Comparison of ENCODE assay signal across 21 cellular contexts in the genomic region with DNA sequence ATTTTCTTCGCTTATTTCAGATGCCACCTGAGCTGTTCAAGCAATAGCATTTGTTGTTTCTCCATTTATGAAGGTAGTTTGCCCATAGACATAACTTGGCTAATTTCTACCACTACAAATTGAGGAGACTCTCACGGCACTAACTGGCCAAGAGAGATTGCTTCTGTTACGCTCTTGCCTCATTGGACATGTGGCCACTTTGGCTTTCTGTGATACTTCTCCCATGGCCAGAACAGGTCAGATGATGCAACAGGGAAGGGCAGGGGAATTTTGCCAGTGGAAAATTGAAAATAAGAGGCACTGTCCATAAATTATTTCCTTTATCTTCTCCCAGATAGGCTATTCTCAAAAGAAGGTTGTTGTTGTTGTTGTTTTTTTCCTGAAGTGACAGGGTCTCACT.
DNase-seq lines count a peak whose midpoint lies in the region; ATAC-seq, FAIRE-seq and TF ChIP-seq lines count a peak whose summit lies in the region.
"Had no signal": no experiment of that assay in that cellular context is flagged by ENCODE, and none has a peak within 500 bp of the region (broad histone marks: within the 10 kb centered on the region; RNA-seq: fewer than 3 reads in every experiment).

No MANE protein-coding gene starts in this region.

- POLR2A ChIA-PET in HepG2 (lab: Yijun Ruan, JAX): no interaction called here

- H3K9me3 ChIP-seq in right lobe of liver (no peaks in the 10 kb centered on the region), HepG2 (ENCODE audit: low read length) (no peaks in the 10 kb centered on the region), smooth muscle cell (replicated peaks; ENCODE audit: low read depth) (no peaks in the 10 kb centered on the region)
- H3K9me3 ChIP-seq: BLaER1 had no signal

- H3K4me3 ChIP-seq in right lobe of liver (no peak overlapping the region), HepG2 (replicated peaks in 1 of 3; ENCODE audit: insufficient read depth in 1 of 3, low read depth in 2 of 3, low read length in 3 of 3) (no peak overlapping the region), smooth muscle cell (no peak overlapping the region)
- H3K4me3 ChIP-seq: BLaER1 had no signal

- H4K20me1 ChIP-seq in HepG2 (ENCODE audit: insufficient read depth, low read length) (no peaks in the 10 kb centered on the region), smooth muscle cell (ENCODE audit: low read depth) (no peaks in the 10 kb centered on the region)
- H4K20me1 ChIP-seq: BLaER1 had no signal

- WGBS in right lobe of liver (ENCODE audit: insufficient coverage, low coverage, low lambda C conversion rate, missing lambda C conversion rate): 58% methylated on average over 3 of the region's 3 CpGs
- 22% methylated on average over 3 of the region's 3 CpGs for WGBS in HepG2 (ENCODE audit: low lambda C conversion rate)
- over 99% methylated on average over 3 of the region's 3 CpGs for WGBS in smooth muscle cell (ENCODE audit: low lambda C conversion rate)

- in situ Hi-C loops in HepG2 (cut with HindIII; ENCODE audit: extremely low pct_ligation_motif_present, low pct_unique_long_range_greater_than_20kb): no loop called here

- H3K4me2 ChIP-seq in HepG2 (ENCODE audit: low read depth, low read length): no peak overlapping the region
- H3K4me2 ChIP-seq in smooth muscle cell: no peak overlapping the region
- H3K4me2 ChIP-seq: BLaER1 had no signal

- H3K27me3 ChIP-seq in right lobe of liver (no peaks in the 10 kb centered on the region), HepG2 (ENCODE audit: control insufficient read depth in 1 of 2, insufficient read depth in 2 of 2, low read length in 2 of 2) (no peaks in the 10 kb centered on the region), smooth muscle cell (ENCODE audit: low read depth) (no peaks in the 10 kb centered on the region)
- H3K27me3 ChIP-seq: BLaER1 had no signal

- H3K9ac ChIP-seq in HepG2 (ENCODE audit: insufficient read depth, low read depth, low read length) (no peak overlapping the region), smooth muscle cell (ENCODE audit: low read depth) (no peak overlapping the region)
- H3K9ac ChIP-seq: BLaER1 had no signal

- BruUV-seq in HepG2 (replicated peaks; lab: Mats Ljungman, UMichigan): no TSS peak

- H3K4me1 ChIP-seq in right lobe of liver (no peaks in the 10 kb centered on the region), HepG2 (ENCODE audit: insufficient read depth, low read length) (no peaks in the 10 kb centered on the region), smooth muscle cell (ENCODE audit: low read depth) (peaks cover 12% of the 10 kb centered on the region)
- H3K4me1 ChIP-seq: BLaER1 had no signal

- ATAC-seq in right lobe of liver (peak in 3 of 4 donors; percentile 24 to 81 (median 69)), HepG2 (no peak), left lobe of liver (peak; percentile 48), HG02840 (IDR thresholded peaks at IDR 0.05; ENCODE audit: low FRiP score, unreplicated experiment) (no peak)

- H3K27ac ChIP-seq in right lobe of liver (no peak overlapping the region), HepG2 (ENCODE audit: extremely low read length, insufficient read depth, low read length) (no peak overlapping the region), smooth muscle cell (ENCODE audit: low read depth) (no peak overlapping the region)
- H3K27ac ChIP-seq: 22Rv1, BLaER1, C4-2B had no signal

- TF ChIP-seq RAD21 in HepG2 (CRISPR knock-in tag; IDR thresholded peaks at IDR 0.05): no peak

- TF ChIP-seq POLR2A in right lobe of liver (IDR thresholded peaks at IDR 0.05) (no peak), HepG2 (IDR thresholded peaks at IDR 0.05; ENCODE audit: insufficient read depth in 1 of 2, low read depth in 2 of 2, low read length in 2 of 2) (no peak)

- H2AFZ ChIP-seq in HepG2 (ENCODE audit: low read length) (no peak overlapping the region), smooth muscle cell (ENCODE audit: low read depth) (peak overlapping the region; percentile 8)

- H3K79me2 ChIP-seq in HepG2 (ENCODE audit: insufficient read depth, low read length): no peaks in the 10 kb centered on the region
- H3K79me2 ChIP-seq in smooth muscle cell (ENCODE audit: low read depth): no peaks in the 10 kb centered on the region

- DNase-seq in right lobe of liver: no peak
- DNase-seq in HepG2 (ENCODE audit: low spot score): no peak
- no peak for DNase-seq in left lobe of liver (ENCODE audit: low spot score)
- DNase-seq in smooth muscle cell (lab: John Stamatoyannopoulos, UW; ENCODE audit: unreplicated experiment): no peak
- DNase-seq in COLO668 (lab: John Stamatoyannopoulos, UW; ENCODE audit: unreplicated experiment): no peak
- DNase-seq: Calu3; CD4-positive, alpha-beta T cell; CD8-positive, alpha-beta memory T cell; COR-L47; DMS53; DMS79 treated with DMSO at 0.1 percent for 48 hours; GF-D8; H7; HCEC 1CT had no signal

- no peaks in the 10 kb centered on the region for H3F3A ChIP-seq in smooth muscle cell (ENCODE audit: low read depth)

- H3K36me3 ChIP-seq in right lobe of liver: no peaks in the 10 kb centered on the region
- H3K36me3 ChIP-seq in HepG2 (replicated peaks in 1 of 2; ENCODE audit: control insufficient read depth in 1 of 2, insufficient read depth in 2 of 2, low read length in 2 of 2): no peaks in the 10 kb centered on the region
- no peaks in the 10 kb centered on the region for H3K36me3 ChIP-seq in smooth muscle cell (ENCODE audit: low read depth)
- H3K36me3 ChIP-seq: BLaER1 had no signal

- intact Hi-C loops in right lobe of liver (cut with DNase I): no loop called here
- intact Hi-C loops in HepG2 (cut with micrococcal nuclease; ENCODE audit: unreplicated experiment): no loop called here

- no peak for FAIRE-seq in HepG2 (lab: Jason Lieb, UNC)
- FAIRE-seq: GM12891, GM18507, H1 had no signal

- CTCF ChIA-PET in HepG2 (lab: Yijun Ruan, JAX; ENCODE audit: low intra/inter-chr PET ratio, low total read pairs): no interaction called here

- TF ChIP-seq CTCF in right lobe of liver (IDR thresholded peaks at IDR 0.05) (no peak), HepG2 (CRISPR knock-in tag; IDR thresholded peaks at IDR 0.05) (no peak), smooth muscle cell (IDR thresholded peaks at IDR 0.05; ENCODE audit: borderline replicate concordance, insufficient read depth, poor library complexity, severe bottlenecking) (no peak)

- TF ChIP-seq EP300 in HepG2 (IDR thresholded peaks at IDR 0.05; ENCODE audit: low read depth in 2 of 2, low read length in 2 of 2) (no peak), HepG2 (CRISPR knock-in tag; IDR thresholded peaks at IDR 0.05; ENCODE audit: borderline replicate concordance) (no peak)

TF ChIP-seq in HepG2, 621 proteins besides CTCF, POLR2A, EP300 and RAD21:
- TF ChIP-seq SALL2 (CRISPR knock-in tag; IDR thresholded peaks at IDR 0.05): no peak
- TF ChIP-seq MED8 (CRISPR knock-in tag; IDR thresholded peaks at IDR 0.05; ENCODE audit: insufficient replicate concordance): no peak
- TF ChIP-seq FOXM1 (CRISPR knock-in tag; IDR thresholded peaks at IDR 0.05): no peak
- no peak for TF ChIP-seq ZBTB42 (CRISPR knock-in tag; IDR thresholded peaks at IDR 0.05)
- no peak for TF ChIP-seq SIN3B (IDR thresholded peaks at IDR 0.05; ENCODE audit: low read length)
- no peak for TF ChIP-seq POGZ (CRISPR knock-in tag; IDR thresholded peaks at IDR 0.05)
- no peak for TF ChIP-seq IKZF1 (IDR thresholded peaks at IDR 0.05)
- TF ChIP-seq, protein P1, sequence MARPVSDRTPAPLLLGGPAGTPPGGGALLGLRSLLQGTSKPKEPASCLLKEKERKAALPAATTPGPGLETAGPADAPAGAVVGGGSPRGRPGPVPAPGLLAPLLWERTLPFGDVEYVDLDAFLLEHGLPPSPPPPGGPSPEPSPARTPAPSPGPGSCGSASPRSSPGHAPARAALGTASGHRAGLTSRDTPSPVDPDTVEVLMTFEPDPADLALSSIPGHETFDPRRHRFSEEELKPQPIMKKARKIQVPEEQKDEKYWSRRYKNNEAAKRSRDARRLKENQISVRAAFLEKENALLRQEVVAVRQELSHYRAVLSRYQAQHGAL (CRISPR knock-in tag; IDR thresholded peaks at IDR 0.05; ENCODE audit: not compliant biosample characterization): no peak
- no peak for TF ChIP-seq ELF3 (CRISPR knock-in tag; IDR thresholded peaks at IDR 0.05)
- no peak for TF ChIP-seq ZFYVE20 (CRISPR knock-in tag; IDR thresholded peaks at IDR 0.05; ENCODE audit: borderline replicate concordance, low read depth)
- TF ChIP-seq ATF1 (CRISPR knock-in tag; IDR thresholded peaks at IDR 0.05): no peak
- no peak for TF ChIP-seq ZKSCAN8 (CRISPR knock-in tag; IDR thresholded peaks at IDR 0.05; ENCODE audit: borderline replicate concordance)
- no peak for TF ChIP-seq TBL1XR1 (IDR thresholded peaks at IDR 0.05; ENCODE audit: borderline replicate concordance, low read length, partially characterized antibody)
- TF ChIP-seq CEBPB (IDR thresholded peaks at IDR 0.05; ENCODE audit: borderline replicate concordance, low read depth, low read length): no peak
- TF ChIP-seq, protein P2, sequence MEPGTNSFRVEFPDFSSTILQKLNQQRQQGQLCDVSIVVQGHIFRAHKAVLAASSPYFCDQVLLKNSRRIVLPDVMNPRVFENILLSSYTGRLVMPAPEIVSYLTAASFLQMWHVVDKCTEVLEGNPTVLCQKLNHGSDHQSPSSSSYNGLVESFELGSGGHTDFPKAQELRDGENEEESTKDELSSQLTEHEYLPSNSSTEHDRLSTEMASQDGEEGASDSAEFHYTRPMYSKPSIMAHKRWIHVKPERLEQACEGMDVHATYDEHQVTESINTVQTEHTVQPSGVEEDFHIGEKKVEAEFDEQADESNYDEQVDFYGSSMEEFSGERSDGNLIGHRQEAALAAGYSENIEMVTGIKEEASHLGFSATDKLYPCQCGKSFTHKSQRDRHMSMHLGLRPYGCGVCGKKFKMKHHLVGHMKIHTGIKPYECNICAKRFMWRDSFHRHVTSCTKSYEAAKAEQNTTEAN (CRISPR knock-in tag; conservative IDR thresholded peaks at IDR 0.05): no peak
- no peak for TF ChIP-seq ZNF17 (CRISPR knock-in tag; IDR thresholded peaks at IDR 0.05)

Comparison
In these comparisons a context has a peak if more than half of its experiments do, and no peak if none do; other contexts are left out.
1. ATAC-seq: peak in right lobe of liver (3 of 4) and left lobe of liver (single experiment); none in HepG2 (single experiment) and HG02840 (single experiment).